In genomic region chr17:64441772-64442549, GRCh38 we compare ENCODE assay signal across 8 cellular contexts. TPM values are rescaled to one million over a fixed set of nuclear protein-coding genes. Genes with fewer than 3 reads are reported as not detected.
DNase-seq lines count a peak whose midpoint lies in the region; ATAC-seq and TF ChIP-seq lines count a peak whose summit lies in the region.

No MANE protein-coding gene starts in this region.

- H3K4me1 Mint-ChIP-seq in naive thymus-derived CD8-positive, alpha-beta T cell = peaks cover 10 to 31% (median 15%) of the 10 kb centered on the region in 4 donors

- peaks cover 33 to 50% (median 36%) of the 10 kb centered on the region in 11 experiments for H3K9me3 ChIP-seq in BLaER1 treated with 17β-estradiol and CSF1 and Interleukin-3, amounts not matched to agents 10 nM and 100 nM (replicated peaks in 1 of 11)
- H3K9me3 ChIP-seq in PC-9 (ENCODE audit: insufficient read depth, low read depth) = peaks cover 27% of the 10 kb centered on the region
- no peaks in the 10 kb centered on the region for H3K9me3 ChIP-seq in colonic mucosa
- H3K9me3 ChIP-seq in vagina = no peaks in the 10 kb centered on the region

- no peaks in the 10 kb centered on the region for H3K27me3 ChIP-seq in BLaER1 treated with 17β-estradiol and CSF1 and Interleukin-3, amounts not matched to agents 10 nM and 100 nM
- H3K27me3 ChIP-seq in PC-9 (ENCODE audit: insufficient read depth, low read depth) (no peaks in the 10 kb centered on the region), colonic mucosa (no peaks in the 10 kb centered on the region), vagina (no peaks in the 10 kb centered on the region)

- no peaks in the 10 kb centered on the region for H4K20me1 ChIP-seq in BLaER1 treated with 17β-estradiol and CSF1 and Interleukin-3, amounts not matched to agents 10 nM and 100 nM
- no peaks in the 10 kb centered on the region for H4K20me1 ChIP-seq in PC-9 (ENCODE audit: insufficient read depth)

- POLR2A ChIA-PET in PC-9 (lab: Charles Lee; ENCODE audit: unreplicated experiment) = interaction anchor here (0.7 to 1.1 kb wide), 3 partner anchors 20 to 509 kb away, joined by 3 to 8 read pairs (median 4); partner anchors contain the start of gene CEP95
- POLR2A ChIA-PET in naive thymus-derived CD8-positive, alpha-beta T cell (lab: Charles Lee) = interaction anchor here (1.1 to 1.3 kb wide), 2 partner anchors 55 to 65 kb away, joined by 3 to 6 read pairs; partner anchors contain the start of genes CEP95 and POLG2

- H3K36me3 ChIP-seq in BLaER1 treated with 17β-estradiol and CSF1 and Interleukin-3, amounts not matched to agents 10 nM and 100 nM = peaks cover 5 to 33% (median 18%) of the 10 kb centered on the region in 11 experiments; a peak in 19 of 22 replicates
- H3K36me3 ChIP-seq in PC-9 (ENCODE audit: low read depth) = peaks cover 12% of the 10 kb centered on the region
- H3K36me3 ChIP-seq in colonic mucosa = no peaks in the 10 kb centered on the region
- no peaks in the 10 kb centered on the region for H3K36me3 ChIP-seq in vagina

- no peaks in the 10 kb centered on the region for H3K9me2 ChIP-seq in PC-9 (ENCODE audit: insufficient read depth)

- H2AFZ ChIP-seq in PC-9 = no peak overlapping the region

- H3F3A ChIP-seq in PC-9 (ENCODE audit: insufficient read depth, low read depth) = peaks cover 37% of the 10 kb centered on the region

- H3K27ac Mint-ChIP-seq in naive thymus-derived CD8-positive, alpha-beta T cell = peak overlapping the region; percentile 2 to 86 (median 76)

- peak; percentile 80 to 81 for ATAC-seq in naive thymus-derived CD8-positive, alpha-beta T cell

- peak overlapping the region in 8 of 10 experiments; percentile 22 to 46 (median 32); a peak in 10 of 20 replicates for H3K4me3 ChIP-seq in BLaER1 treated with 17β-estradiol and CSF1 and Interleukin-3, amounts not matched to agents 10 nM and 100 nM
- H3K4me3 ChIP-seq in PC-9 = no peak overlapping the region
- no peak overlapping the region for H3K4me3 ChIP-seq in colonic mucosa
- no peak overlapping the region for H3K4me3 ChIP-seq in vagina

- intact Hi-C loops in PC-9 (cut with micrococcal nuclease; ENCODE audit: unreplicated experiment) = loop anchor here (1.0 to 2.0 kb wide), 2 partner anchors 55 to 65 kb away; partner anchors contain the start of genes CEP95, DDX5 and POLG2
- intact Hi-C loops in colonic mucosa (cut with DNase I) = no loop called here
- intact Hi-C loops in vagina (cut with DNase I) = no loop called here

- peak overlapping the region; percentile 65 to 86 (median 78) for H3K4me3 Mint-ChIP-seq in naive thymus-derived CD8-positive, alpha-beta T cell

- H3K36me3 Mint-ChIP-seq in naive thymus-derived CD8-positive, alpha-beta T cell = peaks cover 0 to 12% (median 9%) of the 10 kb centered on the region in 3 donors

- no peak for TF ChIP-seq CTCF in PC-9 (conservative IDR thresholded peaks at IDR 0.05)
- TF ChIP-seq CTCF in colonic mucosa (IDR thresholded peaks at IDR 0.05) = no peak
- TF ChIP-seq CTCF in vagina (IDR thresholded peaks at IDR 0.05) = no peak

- no peak for TF ChIP-seq POLR2A in vagina (IDR thresholded peaks at IDR 0.05)

- H3K4me2 ChIP-seq in BLaER1 treated with 17β-estradiol and CSF1 and Interleukin-3, amounts not matched to agents 10 nM and 100 nM = peak overlapping the region; percentile 74 to 98 (median 89)
- H3K4me2 ChIP-seq in PC-9 = peak overlapping the region; percentile 66

- DNase-seq in PC-9 (peak; percentile 38 to 65), colonic mucosa (no peak), vagina (ENCODE audit: extremely low spot score in 2 of 2) (no peak), NCI-H69 (lab: John Stamatoyannopoulos, UW) (no peak), activated gamma-delta T cell treated with Interleukin-2 at 50 U/mL for 16 hours (no peak), NCI-H748 (lab: John Stamatoyannopoulos, UW; ENCODE audit: unreplicated experiment) (no peak)
- peak in 7 of 10 donors; percentile 4 to 32 (median 13) for DNase-seq in naive thymus-derived CD8-positive, alpha-beta T cell

- peaks cover 42 to 63% (median 59%) of the 10 kb centered on the region in 10 experiments for H3K4me1 ChIP-seq in BLaER1 treated with 17β-estradiol and CSF1 and Interleukin-3, amounts not matched to agents 10 nM and 100 nM
- H3K4me1 ChIP-seq in PC-9 (replicated peaks; ENCODE audit: insufficient read depth) (peaks cover 40% of the 10 kb centered on the region), colonic mucosa (no peaks in the 10 kb centered on the region), vagina (no peaks in the 10 kb centered on the region)

- H3K27ac ChIP-seq in BLaER1 treated with 17β-estradiol and CSF1 and Interleukin-3, amounts not matched to agents 10 nM and 100 nM = peak overlapping the region; percentile 91 to 99 (median 96)
- H3K27ac ChIP-seq in PC-9 (peak overlapping the region; percentile 88), colonic mucosa (peak overlapping the region; percentile 40), vagina (no peak overlapping the region)

- no TSS peak for BruUV-seq in PC-9 (replicated peaks; lab: Mats Ljungman, UMichigan)

- H3K79me2 ChIP-seq in PC-9 (ENCODE audit: low read depth) = no peaks in the 10 kb centered on the region

- H3K9ac ChIP-seq in BLaER1 treated with 17β-estradiol and CSF1 and Interleukin-3, amounts not matched to agents 10 nM and 100 nM = peak overlapping the region; percentile 77 to 91 (median 84)
- H3K9ac ChIP-seq in colonic mucosa (ENCODE audit: low read depth in 2 of 2, low read length in 2 of 2) = no peak overlapping the region

- CTCF ChIA-PET in PC-9 (lab: Charles Lee) = no interaction called here

- peaks cover 0 to 26% (median 15%) of the 10 kb centered on the region in 9 donors for H3K9me3 Mint-ChIP-seq in naive thymus-derived CD8-positive, alpha-beta T cell

- no peaks in the 10 kb centered on the region for H3K27me3 Mint-ChIP-seq in naive thymus-derived CD8-positive, alpha-beta T cell

RNA-seq across cellular contexts. Expression of gene MILR1, which starts 7.0 kb away (rescaled TPM):
- total RNA-seq in PC-9 (2021) (22.9 and 25.6 TPM in 2 replicates), colonic mucosa (1 to 10 TPM; 2.0 to 5.3 TPM), vagina (11.0 TPM)
- not detected for total RNA-seq in naive thymus-derived CD8-positive, alpha-beta T cell
- not detected for polyA plus RNA-seq in naive thymus-derived CD8-positive, alpha-beta T cell

RNA-seq across cellular contexts. Expression of gene PECAM1, which starts 51.3 kb away (rescaled TPM):
- total RNA-seq in PC-9 (2021) (0.80 and 1.5 TPM in 2 replicates), colonic mucosa (10 to 100 TPM; 17.5 to 48.8 TPM), vagina (94.0 TPM)
- 100 to 1,000 TPM; 172 to 177 TPM for total RNA-seq in naive thymus-derived CD8-positive, alpha-beta T cell
- 100 to 1,000 TPM; 168 to 264 (median 187) TPM for polyA plus RNA-seq in naive thymus-derived CD8-positive, alpha-beta T cell

RNA-seq across cellular contexts. Expression of gene POLG2, which starts 54.9 kb away (rescaled TPM):
- total RNA-seq in PC-9 (2021) (23.3 and 32.7 TPM in 2 replicates), colonic mucosa (10 to 100 TPM; 10.5 to 12.3 TPM), vagina (16.7 TPM)
- total RNA-seq in naive thymus-derived CD8-positive, alpha-beta T cell = 10 to 100 TPM; 72.3 to 76.0 TPM
- 1 to 10 TPM; 6.4 to 8.6 (median 7.1) TPM for polyA plus RNA-seq in naive thymus-derived CD8-positive, alpha-beta T cell

Comparison
In these comparisons a context has a peak if more than half of its experiments do, and no peak if none do; other contexts are left out.
1. H3K4me3 ChIP-seq: peak in BLaER1 treated with 17β-estradiol and CSF1 and Interleukin-3, amounts not matched to agents 10 nM and 100 nM (8 of 10); none in PC-9 (single experiment), colonic mucosa (single experiment) and vagina (0 of 2).
2. H3K9ac ChIP-seq: peak in BLaER1 treated with 17β-estradiol and CSF1 and Interleukin-3, amounts not matched to agents 10 nM and 100 nM (11 of 11); none in colonic mucosa (0 of 2).
3. DNase-seq: peak in PC-9 (2 of 2) and naive thymus-derived CD8-positive, alpha-beta T cell (7 of 10); none in colonic mucosa (single experiment), vagina (0 of 2), NCI-H69 (single experiment), activated gamma-delta T cell treated with Interleukin-2 at 50 U/mL for 16 hours (single experiment) and NCI-H748 (single experiment).